Comparison of ENCODE assay signal across 1 cellular context in genomic region chr2:101899871-101900270, GRCh38.
A peak's percentile ranks its signal among the peaks of the same experiment; 100 is the strongest.
TF ChIP-seq lines count a peak whose summit lies in the region.

No MANE protein-coding gene starts in this region.

TF ChIP-seq in HepG2, 621 proteins besides CTCF, POLR2A, EP300 and RAD21 (continued from another document):
- TF ChIP-seq THAP7 (CRISPR knock-in tag; IDR thresholded peaks at IDR 0.05) (no peak), PAF1 (CRISPR knock-in tag; IDR thresholded peaks at IDR 0.05) (0 out of 2 replicates have a peak, but pooled peaks have one; percentile 0), ZBTB14 (CRISPR knock-in tag; IDR thresholded peaks at IDR 0.05) (no peak)
